1 cellular context compared by ENCODE assay signal in the genomic region with DNA sequence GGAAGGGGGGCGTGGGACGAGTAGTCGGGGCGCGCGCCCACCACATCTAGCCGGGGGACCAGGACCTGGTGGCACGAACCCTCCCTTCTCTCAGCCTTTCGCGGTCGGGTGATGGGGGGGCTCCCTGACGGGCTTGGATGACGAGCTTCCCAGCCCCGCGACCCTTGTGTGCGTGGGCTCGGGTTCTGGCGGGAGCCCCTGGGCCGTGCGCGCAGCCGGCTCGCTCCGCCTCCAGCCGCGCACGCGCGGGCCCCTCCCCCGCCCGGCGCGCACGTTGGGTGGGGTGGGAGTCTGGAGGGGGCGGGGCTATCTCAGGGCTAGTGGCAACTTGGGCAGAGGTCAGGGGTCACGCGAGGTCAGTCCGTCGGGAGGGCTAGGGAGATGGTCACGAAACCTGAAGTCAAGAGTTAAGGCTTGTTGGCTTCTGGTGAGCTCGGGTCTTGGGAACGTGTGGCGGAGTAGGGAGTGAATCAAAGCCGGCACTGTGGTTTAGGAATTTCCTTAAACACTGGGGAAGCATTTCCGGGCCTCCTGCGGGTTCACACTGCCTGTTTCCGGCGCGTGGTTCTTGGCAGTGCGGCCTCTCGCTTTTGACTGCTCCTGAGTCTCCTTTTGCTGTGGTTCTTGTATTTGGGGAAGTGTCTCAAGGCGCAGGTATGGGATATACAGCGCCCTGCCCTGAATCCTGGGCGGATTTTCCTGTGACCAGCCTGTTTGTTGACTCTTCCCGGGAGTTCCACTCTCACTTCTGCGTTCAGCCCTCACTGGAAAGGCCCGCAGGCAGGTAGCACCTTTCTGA.
TF ChIP-seq lines count a peak whose summit lies in the region.

SRCAP (plus strand) TSS at position 356 of the 799 bp plus-strand sequence. CDS start 1,654 bp downstream, outside the sequence.

TF ChIP-seq in K562, 482 proteins besides CTCF, POLR2A, EP300 and RAD21 (continued from another document and continues in another):
- TF ChIP-seq TFAP4 (CRISPR knock-in tag; IDR thresholded peaks at IDR 0.05; ENCODE audit: borderline replicate concordance) (no peak; the same call in 1 of the 2 replicates), ZNF77 (CRISPR knock-in tag; IDR thresholded peaks at IDR 0.05) (no peak), ZNF764 (CRISPR knock-in tag; IDR thresholded peaks at IDR 0.05; ENCODE audit: low read depth) (no peak), ZNF778 (CRISPR knock-in tag; IDR thresholded peaks at IDR 0.05) (no peak), ZEB2 (IDR thresholded peaks at IDR 0.05) (0 out of 2 replicates have a peak, but pooled peaks have one; percentile 21), HNRNPL (IDR thresholded peaks at IDR 0.05; ENCODE audit: low read depth, low read length) (no peak), DPF2 (IDR thresholded peaks at IDR 0.05) (no peak), MYBL2 (IDR thresholded peaks at IDR 0.05; ENCODE audit: low read depth) (no peak), MYBL2 (CRISPR knock-in tag; IDR thresholded peaks at IDR 0.05; ENCODE audit: borderline replicate concordance) (no peak), SMAD3 (CRISPR knock-in tag; conservative IDR thresholded peaks at IDR 0.05) (no peak), NFE2 (IDR thresholded peaks at IDR 0.05; ENCODE audit: low read depth) (no peak), MGA (IDR thresholded peaks at IDR 0.05) (no peak), HOXB6 (CRISPR knock-in tag; IDR thresholded peaks at IDR 0.05; ENCODE audit: borderline replicate concordance) (no peak), OTX1 (CRISPR knock-in tag; IDR thresholded peaks at IDR 0.05) (0 out of 2 replicates have a peak, but pooled peaks have one; percentile 30), ERF (CRISPR knock-in tag; IDR thresholded peaks at IDR 0.05) (peak; percentile 62; the same call in 1 of the 2 replicates), HMG20A (CRISPR knock-in tag; conservative IDR thresholded peaks at IDR 0.05) (no peak), TARDBP (IDR thresholded peaks at IDR 0.05) (no peak; the same call in 1 of the 2 replicates), MYC (IDR thresholded peaks at IDR 0.05; ENCODE audit: low read depth, low read length) (peak; percentile 72; the same call in 1 of the 2 replicates), MYC (CRISPR knock-in tag; IDR thresholded peaks at IDR 0.05; ENCODE audit: borderline replicate concordance, low read depth) (0 out of 2 replicates have a peak, but pooled peaks have one; percentile 69), ZNF347 (CRISPR knock-in tag; IDR thresholded peaks at IDR 0.05; ENCODE audit: low read depth) (no peak), E2F1 (CRISPR knock-in tag; IDR thresholded peaks at IDR 0.05) (peak; percentile 43; the same call in 1 of the 2 replicates), IRF9 (tag; IDR thresholded peaks at IDR 0.05) (no peak), CBFA2T2 (conservative IDR thresholded peaks at IDR 0.05) (no peak), HNRNPH1 (optimal IDR thresholded peaks at IDR 0.05; ENCODE audit: low read depth, low read length) (no peak), ELF4 (CRISPR knock-in tag; IDR thresholded peaks at IDR 0.05) (no peak), HDAC2 (IDR thresholded peaks at IDR 0.05) (peak; percentile 50; the same call in 1 of the 2 replicates), SREBF1 (IDR thresholded peaks at IDR 0.05; ENCODE audit: borderline replicate concordance, low read depth, low read length) (no peak), ZNF436 (CRISPR knock-in tag; IDR thresholded peaks at IDR 0.05) (no peak), EZH2 (IDR thresholded peaks at IDR 0.05; ENCODE audit: borderline replicate concordance, low read depth, low read length) (no peak), POLR2B (IDR thresholded peaks at IDR 0.05; ENCODE audit: low read depth, partially characterized antibody) (peak; percentile 47), HDAC8 (tag; IDR thresholded peaks at IDR 0.05) (no peak; the same call in 1 of the 2 replicates), BCOR (IDR thresholded peaks at IDR 0.05) (no peak; the same call in 1 of the 2 replicates), SIN3A (IDR thresholded peaks at IDR 0.05; ENCODE audit: borderline replicate concordance in 2 of 2, control insufficient read depth in 1 of 2, low read depth in 2 of 2, low read length in 2 of 2) (peak; percentile 63 to 81; a peak in 2 of 4 replicates)
- TF ChIP-seq, protein P1, sequence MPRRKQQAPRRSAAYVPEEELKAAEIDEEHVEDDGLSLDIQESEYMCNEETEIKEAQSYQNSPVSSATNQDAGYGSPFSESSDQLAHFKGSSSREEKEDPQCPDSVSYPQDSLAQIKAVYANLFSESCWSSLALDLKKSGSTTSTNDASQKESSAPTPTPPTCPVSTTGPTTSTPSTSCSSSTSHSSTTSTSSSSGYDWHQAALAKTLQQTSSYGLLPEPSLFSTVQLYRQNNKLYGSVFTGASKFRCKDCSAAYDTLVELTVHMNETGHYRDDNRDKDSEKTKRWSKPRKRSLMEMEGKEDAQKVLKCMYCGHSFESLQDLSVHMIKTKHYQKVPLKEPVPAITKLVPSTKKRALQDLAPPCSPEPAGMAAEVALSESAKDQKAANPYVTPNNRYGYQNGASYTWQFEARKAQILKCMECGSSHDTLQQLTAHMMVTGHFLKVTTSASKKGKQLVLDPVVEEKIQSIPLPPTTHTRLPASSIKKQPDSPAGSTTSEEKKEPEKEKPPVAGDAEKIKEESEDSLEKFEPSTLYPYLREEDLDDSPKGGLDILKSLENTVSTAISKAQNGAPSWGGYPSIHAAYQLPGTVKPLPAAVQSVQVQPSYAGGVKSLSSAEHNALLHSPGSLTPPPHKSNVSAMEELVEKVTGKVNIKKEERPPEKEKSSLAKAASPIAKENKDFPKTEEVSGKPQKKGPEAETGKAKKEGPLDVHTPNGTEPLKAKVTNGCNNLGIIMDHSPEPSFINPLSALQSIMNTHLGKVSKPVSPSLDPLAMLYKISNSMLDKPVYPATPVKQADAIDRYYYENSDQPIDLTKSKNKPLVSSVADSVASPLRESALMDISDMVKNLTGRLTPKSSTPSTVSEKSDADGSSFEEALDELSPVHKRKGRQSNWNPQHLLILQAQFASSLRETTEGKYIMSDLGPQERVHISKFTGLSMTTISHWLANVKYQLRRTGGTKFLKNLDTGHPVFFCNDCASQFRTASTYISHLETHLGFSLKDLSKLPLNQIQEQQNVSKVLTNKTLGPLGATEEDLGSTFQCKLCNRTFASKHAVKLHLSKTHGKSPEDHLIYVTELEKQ (CRISPR knock-in tag; IDR thresholded peaks at IDR 0.05), result no peak
- TF ChIP-seq, protein P2, sequence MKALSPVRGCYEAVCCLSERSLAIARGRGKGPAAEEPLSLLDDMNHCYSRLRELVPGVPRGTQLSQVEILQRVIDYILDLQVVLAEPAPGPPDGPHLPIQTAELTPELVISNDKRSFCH (CRISPR knock-in tag; IDR thresholded peaks at IDR 0.05), result no peak
- TF ChIP-seq, protein P2 (tag; IDR thresholded peaks at IDR 0.05), result no peak
